In genomic region chr15:56464893-56465520, GRCh38 we compare ENCODE assay signal across 8 cellular contexts. TPM values are rescaled to one million over a fixed set of nuclear protein-coding genes. Genes with fewer than 3 reads are reported as not detected.
DNase-seq lines count a peak whose midpoint lies in the region; ATAC-seq and TF ChIP-seq lines count a peak whose summit lies in the region.

TSS of gene MNS1 (minus strand) at chr15:56465137. CDS start at chr15:56464972, 165 bp downstream.

- no peaks in the 10 kb centered on the region for H3K9me3 Mint-ChIP-seq in CD4-positive, alpha-beta T cell
- H3K9me3 Mint-ChIP-seq in activated CD4-positive, alpha-beta memory T cell treated with anti-CD3 and anti-CD28 coated beads, Interleukin-2, amount 10 ng/mL, durations not matched to agents 7 days and 5 days, result no peaks in the 10 kb centered on the region

- peak within 1 kb of the TSS; percentile 90 for H3K4me3 Mint-ChIP-seq in CD4-positive, alpha-beta T cell
- peak within 1 kb of the TSS; percentile 79 for H3K4me3 Mint-ChIP-seq in activated CD4-positive, alpha-beta memory T cell treated with anti-CD3 and anti-CD28 coated beads, Interleukin-2, amount 10 ng/mL, durations not matched to agents 7 days and 5 days

- ATAC-seq in CD4-positive, alpha-beta T cell (ENCODE audit: poor library complexity), result peak; percentile 90
- ATAC-seq in GM19372 (IDR thresholded peaks at IDR 0.05; ENCODE audit: low read depth, unreplicated experiment), result peak; percentile 99
- peak; percentile 97 for ATAC-seq in HG03469 (IDR thresholded peaks at IDR 0.05; ENCODE audit: unreplicated experiment)
- ATAC-seq in lower lobe of right lung, result peak; percentile 99 to 100

- TF ChIP-seq CTCF in CD4-positive, alpha-beta T cell (IDR thresholded peaks at IDR 0.05), result no peak
- TF ChIP-seq CTCF in lower lobe of right lung (IDR thresholded peaks at IDR 0.05), result no peak

- no peaks in the 10 kb centered on the region for H3K9me3 ChIP-seq in CD4-positive, alpha-beta T cell (ENCODE audit: control insufficient read depth, low read length)
- no peaks in the 10 kb centered on the region for H3K9me3 ChIP-seq in lower lobe of right lung

- DNase-seq in CD4-positive, alpha-beta T cell, result peak in 9 of 10 experiments; percentile 5 to 59 (median 16)
- peak; percentile 99 for DNase-seq in NCI-H69 (lab: John Stamatoyannopoulos, UW)
- peak; percentile 77 for DNase-seq in activated CD4-positive, alpha-beta memory T cell treated with anti-CD3 and anti-CD28 coated beads, Interleukin-2, amount 10 ng/mL, durations not matched to agents 7 days and 5 days
- DNase-seq in effector CD8-positive, alpha-beta T cell (lab: John Stamatoyannopoulos, UW), result peak; percentile 47
- DNase-seq in lower lobe of right lung, result peak; percentile 91
- peak in 2 of 3 experiments; percentile 0 to 11 for DNase-seq in stimulated activated CD4-positive, alpha-beta T cell treated with anti-CD3 and anti-CD28 coated beads, TNF-alpha, amount 100 ng/mL, for 4 hours (ENCODE audit: low read depth in 3 of 3)

- H3K27me3 Mint-ChIP-seq in CD4-positive, alpha-beta T cell, result peaks cover 29% of the 10 kb centered on the region
- H3K27me3 Mint-ChIP-seq in activated CD4-positive, alpha-beta memory T cell treated with anti-CD3 and anti-CD28 coated beads, Interleukin-2, amount 10 ng/mL, durations not matched to agents 7 days and 5 days, result peaks cover 21% of the 10 kb centered on the region

- intact Hi-C loops in CD4-positive, alpha-beta T cell (cut with DNase I, micrococcal nuclease), result no loop called here
- intact Hi-C loops in lower lobe of right lung (cut with DNase I), result no loop called here

- H3K27me3 ChIP-seq in CD4-positive, alpha-beta T cell (ENCODE audit: control insufficient read depth, insufficient read depth, low read length), result peaks cover 19% of the 10 kb centered on the region
- H3K27me3 ChIP-seq in lower lobe of right lung (ENCODE audit: low read depth), result no peaks in the 10 kb centered on the region

- POLR2A ChIA-PET in CD4-positive, alpha-beta T cell (lab: Charles Lee), result no interaction called here
- POLR2A ChIA-PET in activated CD4-positive, alpha-beta memory T cell treated with anti-CD3 and anti-CD28 coated beads, Interleukin-2, amount 10 ng/mL, durations not matched to agents 7 days and 5 days (lab: Charles Lee), result interaction anchor here (0.9 to 1.0 kb wide), 2 partner anchors 269 to 359 kb away, joined by 3 read pairs; no protein-coding TSS in a partner anchor

- H3K36me3 Mint-ChIP-seq in CD4-positive, alpha-beta T cell (ENCODE audit: low read depth), result no peaks in the 10 kb centered on the region
- no peaks in the 10 kb centered on the region for H3K36me3 Mint-ChIP-seq in activated CD4-positive, alpha-beta memory T cell treated with anti-CD3 and anti-CD28 coated beads, Interleukin-2, amount 10 ng/mL, durations not matched to agents 7 days and 5 days (ENCODE audit: low read depth)

- peak within 1 kb of the TSS; percentile 54 for H3K4me3 ChIP-seq in lower lobe of right lung

- H3K4me1 Mint-ChIP-seq in CD4-positive, alpha-beta T cell (ENCODE audit: low read depth), result peaks cover 31% of the 10 kb centered on the region
- H3K4me1 Mint-ChIP-seq in activated CD4-positive, alpha-beta memory T cell treated with anti-CD3 and anti-CD28 coated beads, Interleukin-2, amount 10 ng/mL, durations not matched to agents 7 days and 5 days, result peaks cover 25% of the 10 kb centered on the region

- CTCF ChIA-PET in CD4-positive, alpha-beta T cell (lab: Charles Lee), result no interaction called here
- CTCF ChIA-PET in activated CD4-positive, alpha-beta memory T cell treated with anti-CD3 and anti-CD28 coated beads, Interleukin-2, amount 10 ng/mL, durations not matched to agents 7 days and 5 days (lab: Charles Lee), result interaction anchor here (1.2 kb wide), 1 partner anchor 26 kb away, joined by 3 read pairs; no protein-coding TSS in a partner anchor

- peaks cover 25% of the 10 kb centered on the region for H3K4me1 ChIP-seq in lower lobe of right lung

- no peaks in the 10 kb centered on the region for H3K36me3 ChIP-seq in lower lobe of right lung

- no peak within 1 kb of the TSS for H3K27ac Mint-ChIP-seq in CD4-positive, alpha-beta T cell
- H3K27ac Mint-ChIP-seq in activated CD4-positive, alpha-beta memory T cell treated with anti-CD3 and anti-CD28 coated beads, Interleukin-2, amount 10 ng/mL, durations not matched to agents 7 days and 5 days, result no peak within 1 kb of the TSS

- H3K27ac ChIP-seq in CD4-positive, alpha-beta T cell (ENCODE audit: low read depth, low read length), result no peak within 1 kb of the TSS
- H3K27ac ChIP-seq in lower lobe of right lung, result peak within 1 kb of the TSS; percentile 20

RNA-seq across cellular contexts. Expression of gene MNS1, which starts in this region (rescaled TPM):
- total RNA-seq in CD4-positive, alpha-beta T cell, result under 1 TPM in 1 of 2 experiments, not detected in 1; 0.20 TPM
- not detected for total RNA-seq in activated CD4-positive, alpha-beta memory T cell treated with anti-CD3 and anti-CD28 coated beads, Interleukin-2, amount 10 ng/mL, durations not matched to agents 7 days and 5 days
- 2.3 TPM for total RNA-seq in lower lobe of right lung

Comparison
In these comparisons a context has a peak if more than half of its experiments do, and no peak if none do; other contexts are left out.
1. Peak in DNase-seq and ATAC-seq in CD4-positive, alpha-beta T cell; RNA of the gene not detected or under 1 TPM.
2. Peak in DNase-seq in activated CD4-positive, alpha-beta memory T cell treated with anti-CD3 and anti-CD28 coated beads, Interleukin-2, amount 10 ng/mL, durations not matched to agents 7 days and 5 days; RNA of the gene not detected or under 1 TPM.
3. DNase-seq: peak in every context shown above with its lines; median percentile 99 in NCI-H69; 91 in lower lobe of right lung; 77 in activated CD4-positive, alpha-beta memory T cell treated with anti-CD3 and anti-CD28 coated beads, Interleukin-2, amount 10 ng/mL, durations not matched to agents 7 days and 5 days; 47 in effector CD8-positive, alpha-beta T cell; 16 in CD4-positive, alpha-beta T cell; 6 in stimulated activated CD4-positive, alpha-beta T cell treated with anti-CD3 and anti-CD28 coated beads, TNF-alpha, amount 100 ng/mL, for 4 hours.